ENCODE assay signal across 9 cellular contexts in genomic region chr21:36297938-36298572, GRCh38.
DNase-seq lines count a peak whose midpoint lies in the region; ATAC-seq, FAIRE-seq and TF ChIP-seq lines count a peak whose summit lies in the region.
"Had no signal": no experiment of that assay in that cellular context is flagged by ENCODE, and none has a peak within 500 bp of the region (broad histone marks: within the 10 kb centered on the region; RNA-seq: fewer than 3 reads in every experiment).

No MANE protein-coding gene starts in this region.

- FAIRE-seq in HTR-8/SVneo (lab: Jason Lieb, UNC), result no peak

- DNase-seq in GM12864 (ENCODE audit: low read depth) (peak; percentile 89), NB4 (ENCODE audit: low read depth) (peak; percentile 77), germinal center (ENCODE audit: low spot score) (peak; percentile 81), HTR-8/SVneo (ENCODE audit: insufficient read length, low spot score) (no peak), NCI-H128 (lab: John Stamatoyannopoulos, UW; ENCODE audit: unreplicated experiment) (no peak)
- peak; percentile 31 for DNase-seq in activated CD8-positive, alpha-beta memory T cell treated with anti-CD3 and anti-CD28 coated beads, Interleukin-2, amount 50 U/mL, for 24 hours (ENCODE audit: extremely low read depth)
- peak; percentile 33 for DNase-seq in stimulated activated CD4-positive, alpha-beta T cell treated with anti-CD3 and anti-CD28 coated beads, Interleukin-12 subunit alpha, Interleukin-12 subunit beta, amount 100 ng/mL, for 4 hours

- peak; percentile 33 for TF ChIP-seq POLR2A in NB4 (IDR thresholded peaks at IDR 0.05; ENCODE audit: extremely low read depth, insufficient read length)

- H3K4me3 ChIP-seq in GM12864 (ENCODE audit: low read depth, low read length) (peak overlapping the region; percentile 1; the same call in 1 of the 2 replicates), NB4 (ENCODE audit: low read depth, low read length) (no peak overlapping the region)
- H3K4me3 ChIP-seq: SJSA1 had no signal

- no peak for TF ChIP-seq CTCF in GM12864 (IDR thresholded peaks at IDR 0.05; ENCODE audit: low read depth, low read length, missing control alignments)
- no peak for TF ChIP-seq CTCF in NB4 (IDR thresholded peaks at IDR 0.05; ENCODE audit: low read depth, low read length)

- ATAC-seq in HG02588 (IDR thresholded peaks at IDR 0.05; ENCODE audit: unreplicated experiment), result peak; percentile 99

Comparison
In these comparisons a context has a peak if more than half of its experiments do, and no peak if none do; other contexts are left out.
1. DNase-seq: peak in GM12864 (single experiment), NB4 (single experiment), activated CD8-positive, alpha-beta memory T cell treated with anti-CD3 and anti-CD28 coated beads, Interleukin-2, amount 50 U/mL, for 24 hours (single experiment), germinal center (single experiment) and stimulated activated CD4-positive, alpha-beta T cell treated with anti-CD3 and anti-CD28 coated beads, Interleukin-12 subunit alpha, Interleukin-12 subunit beta, amount 100 ng/mL, for 4 hours (single experiment); none in HTR-8/SVneo (single experiment) and NCI-H128 (single experiment).